Comparison of ENCODE assay signal across 26 cellular contexts in genomic region chrX:68994883-68995255, GRCh38.
A peak's percentile ranks its signal among the peaks of the same experiment; 100 is the strongest.
DNase-seq lines count a peak whose midpoint lies in the region; ATAC-seq, FAIRE-seq and TF ChIP-seq lines count a peak whose summit lies in the region.
"Had no signal": no experiment of that assay in that cellular context is flagged by ENCODE, and none has a peak within 500 bp of the region (broad histone marks: within the 10 kb centered on the region; RNA-seq: fewer than 3 reads in every experiment).

No MANE protein-coding gene starts in this region.

- no peaks in the 10 kb centered on the region for H3K27me3 ChIP-seq in right cardiac atrium (ENCODE audit: control insufficient read depth, insufficient read depth)
- no peaks in the 10 kb centered on the region for H3K27me3 ChIP-seq in right atrium auricular region
- peaks cover 14% of the 10 kb centered on the region; the same call in 1 of the 2 replicates for H3K27me3 ChIP-seq in IMR-90 (ENCODE audit: control insufficient read depth, insufficient read depth, low read length)
- H3K27me3 ChIP-seq in small intestine (ENCODE audit: control insufficient read depth in 2 of 2, insufficient read depth in 2 of 2, low read length in 2 of 2), result no peaks in the 10 kb centered on the region
- no peaks in the 10 kb centered on the region for H3K27me3 ChIP-seq in GM23248 (replicated peaks; ENCODE audit: insufficient read depth)

- no peak overlapping the region for H4K5ac ChIP-seq in IMR-90 (ENCODE audit: low read depth, low read length)

- no peaks in the 10 kb centered on the region for H3K9me3 Mint-ChIP-seq in dendritic cell treated with granulocyte-macrophage colony-stimulating factor and Interleukin-4, amounts not matched to agents 40 ng/mL and 50 ng/mL, for 4 days
- H3K9me3 Mint-ChIP-seq in natural killer cell treated with Interleukin-12 subunit alpha and Interleukin-12 subunit beta and Interleukin-15 and Interleukin-18, amount 100 ng/mL, for 72 hours, result no peaks in the 10 kb centered on the region
- H3K9me3 Mint-ChIP-seq: CD8-positive, alpha-beta T cell had no signal

- in situ Hi-C loops in IMR-90 (cut with MboI; ENCODE audit: low sequenced_read_pairs) (no loop called here), GM23248 (cut with MboI) (no loop called here)

- H3K9ac ChIP-seq in IMR-90 (ENCODE audit: low read depth, low read length), result no peak overlapping the region
- no peak overlapping the region for H3K9ac ChIP-seq in GM23248

- intact Hi-C loops in right cardiac atrium (cut with DNase I), result loop anchor here in 1 of 4 donors (10.0 kb wide), 1 partner anchor 60 kb away; no protein-coding TSS in a partner anchor
- intact Hi-C loops in IMR-90 (cut with micrococcal nuclease), result loop anchor here (10.0 kb wide), 1 partner anchor 230 kb away; no protein-coding TSS in a partner anchor
- intact Hi-C loops in dendritic cell treated with granulocyte-macrophage colony-stimulating factor and Interleukin-4, amounts not matched to agents 40 ng/mL and 50 ng/mL, for 4 days (cut with micrococcal nuclease), result no loop called here

- H3K79me2 ChIP-seq in GM23248 (ENCODE audit: insufficient read depth), result no peaks in the 10 kb centered on the region

- H4K91ac ChIP-seq in IMR-90 (ENCODE audit: insufficient read depth, low read depth, low read length), result no peak overlapping the region

- dilution Hi-C loops in IMR-90 (cut with HindIII; ENCODE audit: low sequenced_read_pairs, unreplicated experiment), result no loop called here

- H3K4me2 ChIP-seq in IMR-90 (ENCODE audit: low read depth, low read length) (no peak overlapping the region), GM23248 (ENCODE audit: unreplicated experiment) (no peak overlapping the region)

- H2AFZ ChIP-seq in IMR-90 (replicated peaks; ENCODE audit: low read length, poor library complexity), result peak overlapping the region; percentile 45
- H2AFZ ChIP-seq in GM23248, result no peak overlapping the region

- CTCF ChIA-PET in IMR-90 (lab: Yijun Ruan, JAX), result no interaction called here

- H3K56ac ChIP-seq in IMR-90 (ENCODE audit: extremely low read depth, insufficient read depth, low read length), result no peak overlapping the region

- H2AK5ac ChIP-seq in IMR-90 (ENCODE audit: low read depth, low read length), result no peak overlapping the region

- H3K9me2 ChIP-seq in GM23248 (ENCODE audit: insufficient read depth), result no peaks in the 10 kb centered on the region

- BruUV-seq in IMR-90 (replicated peaks; lab: Mats Ljungman, UMichigan), result no TSS peak

- no peak for TF ChIP-seq POLR2A in IMR-90 (IDR thresholded peaks at IDR 0.05; ENCODE audit: low read depth, low read length)

- no peak overlapping the region for H2AK9ac ChIP-seq in IMR-90 (replicated peaks; ENCODE audit: low read depth, low read length, poor library complexity)

- H3K18ac ChIP-seq in IMR-90 (ENCODE audit: low read depth, low read length), result no peak overlapping the region

- H3K27ac Mint-ChIP-seq in dendritic cell treated with granulocyte-macrophage colony-stimulating factor and Interleukin-4, amounts not matched to agents 40 ng/mL and 50 ng/mL, for 4 days, result peak overlapping the region; percentile 85
- H3K27ac Mint-ChIP-seq in natural killer cell treated with Interleukin-12 subunit alpha and Interleukin-12 subunit beta and Interleukin-15 and Interleukin-18, amount 100 ng/mL, for 72 hours, result no peak overlapping the region
- H3K27ac Mint-ChIP-seq: CD8-positive, alpha-beta T cell had no signal

- H3K36me3 Mint-ChIP-seq in dendritic cell treated with granulocyte-macrophage colony-stimulating factor and Interleukin-4, amounts not matched to agents 40 ng/mL and 50 ng/mL, for 4 days (ENCODE audit: low read depth), result no peaks in the 10 kb centered on the region
- no peaks in the 10 kb centered on the region for H3K36me3 Mint-ChIP-seq in natural killer cell treated with Interleukin-12 subunit alpha and Interleukin-12 subunit beta and Interleukin-15 and Interleukin-18, amount 100 ng/mL, for 72 hours
- H3K36me3 Mint-ChIP-seq: CD8-positive, alpha-beta T cell had no signal

- H3K27ac ChIP-seq in right cardiac atrium (ENCODE audit: low read length), result peak overlapping the region; percentile 86
- H3K27ac ChIP-seq in right atrium auricular region, result no peak overlapping the region
- H3K27ac ChIP-seq in IMR-90 (ENCODE audit: insufficient read depth, low read length), result no peak overlapping the region
- peak overlapping the region; percentile 70 to 76 for H3K27ac ChIP-seq in small intestine (ENCODE audit: low read depth in 1 of 2, low read length in 1 of 2)
- H3K27ac ChIP-seq in GM23248, result no peak overlapping the region

- POLR2A ChIA-PET in IMR-90 (lab: Charles Lee; ENCODE audit: unreplicated experiment), result no interaction called here

- no peak overlapping the region for H3K4me3 ChIP-seq in right cardiac atrium (ENCODE audit: low read length)
- no peak overlapping the region for H3K4me3 ChIP-seq in right atrium auricular region
- H3K4me3 ChIP-seq in IMR-90 (ENCODE audit: insufficient read depth, low read depth, low read length), result no peak overlapping the region
- no peak overlapping the region for H3K4me3 ChIP-seq in small intestine (ENCODE audit: low read depth in 1 of 2, low read length in 2 of 2)
- H3K4me3 ChIP-seq in GM23248, result no peak overlapping the region
- H3K4me3 ChIP-seq: GM12878 had no signal

- H3K4me1 ChIP-seq in right cardiac atrium (ENCODE audit: control insufficient read depth, insufficient read depth, low read length) (peaks cover 25% of the 10 kb centered on the region), right atrium auricular region (peaks cover 0 to 47% of the 10 kb centered on the region in 2 donors), IMR-90 (ENCODE audit: control insufficient read depth, insufficient read depth, low read length) (peaks cover 18% of the 10 kb centered on the region), small intestine (ENCODE audit: control insufficient read depth in 2 of 2, insufficient read depth in 1 of 2, low read depth in 1 of 2, low read length in 1 of 2) (peaks cover 0 to 2% of the 10 kb centered on the region in 2 donors), GM23248 (ENCODE audit: insufficient read depth) (no peaks in the 10 kb centered on the region)

- H2BK5ac ChIP-seq in IMR-90 (ENCODE audit: low read depth, low read length, poor library complexity, severe bottlenecking), result no peak overlapping the region

- no peak overlapping the region for H2BK20ac ChIP-seq in IMR-90 (ENCODE audit: low read depth, low read length)

- H4K8ac ChIP-seq in IMR-90 (ENCODE audit: low read depth in 2 of 2, low read length in 2 of 2), result no peak overlapping the region

- H2BK15ac ChIP-seq in IMR-90 (ENCODE audit: low read depth, low read length), result no peak overlapping the region

- WGBS in right cardiac atrium, result 85% methylated on average over 2 of the region's 2 CpGs
- WGBS in IMR-90 (ENCODE audit: extremely low coverage in 2 of 2, insufficient read length in 1 of 2), 2 experiments, result 67% methylated on average over 1 of the region's 2 CpGs; no CpG with 5 or more reads in 1 of the 2 experiments
- WGBS in small intestine, 3 donors, result 74 to 84% (median 79%) methylated on average over 2 of the region's 2 CpGs
- WGBS in GM23248 (ENCODE audit: low coverage in 1 of 2, low lambda C conversion rate in 2 of 2, missing lambda C conversion rate in 2 of 2), 2 experiments, result 77 to 91% methylated on average over 2 of the region's 2 CpGs

- H3K79me1 ChIP-seq in IMR-90 (ENCODE audit: low read depth in 1 of 2, low read length in 2 of 2), result no peaks in the 10 kb centered on the region

- peak overlapping the region; percentile 34 for H3K4me3 Mint-ChIP-seq in dendritic cell treated with granulocyte-macrophage colony-stimulating factor and Interleukin-4, amounts not matched to agents 40 ng/mL and 50 ng/mL, for 4 days
- H3K4me3 Mint-ChIP-seq in natural killer cell treated with Interleukin-12 subunit alpha and Interleukin-12 subunit beta and Interleukin-15 and Interleukin-18, amount 100 ng/mL, for 72 hours, result no peak overlapping the region
- H3K4me3 Mint-ChIP-seq: CD8-positive, alpha-beta T cell had no signal

- no peak for FAIRE-seq in small intestine (lab: Jason Lieb, UNC)
- FAIRE-seq: A204.1, GM12878 had no signal

- no peak overlapping the region for H3K14ac ChIP-seq in IMR-90 (replicated peaks; ENCODE audit: low read depth, low read length)

- H3K9me3 ChIP-seq in right cardiac atrium (ENCODE audit: control insufficient read depth, low read length), result no peaks in the 10 kb centered on the region
- H3K9me3 ChIP-seq in right atrium auricular region, result no peaks in the 10 kb centered on the region
- H3K9me3 ChIP-seq in IMR-90 (ENCODE audit: control insufficient read depth, insufficient read depth, low read length), result no peaks in the 10 kb centered on the region
- no peaks in the 10 kb centered on the region for H3K9me3 ChIP-seq in small intestine (ENCODE audit: control insufficient read depth, low read depth)
- H3K9me3 ChIP-seq in GM23248 (ENCODE audit: low read depth), result no peaks in the 10 kb centered on the region

- H2BK120ac ChIP-seq in IMR-90 (ENCODE audit: low read depth, low read length), result no peak overlapping the region

- ATAC-seq in right cardiac atrium, result no peak
- no peak for ATAC-seq in IMR-90 (ENCODE audit: low read depth)
- ATAC-seq in natural killer cell treated with Interleukin-12 subunit alpha and Interleukin-12 subunit beta and Interleukin-15 and Interleukin-18, amount 100 ng/mL, for 72 hours, result no peak
- ATAC-seq: CD8-positive, alpha-beta T cell; GM12878; PC-3 had no signal

- no peaks in the 10 kb centered on the region for H3K27me3 Mint-ChIP-seq in dendritic cell treated with granulocyte-macrophage colony-stimulating factor and Interleukin-4, amounts not matched to agents 40 ng/mL and 50 ng/mL, for 4 days
- peaks cover 7 to 16% of the 10 kb centered on the region in 2 donors for H3K27me3 Mint-ChIP-seq in natural killer cell treated with Interleukin-12 subunit alpha and Interleukin-12 subunit beta and Interleukin-15 and Interleukin-18, amount 100 ng/mL, for 72 hours

- H3F3A ChIP-seq in GM23248 (ENCODE audit: insufficient read depth), result no peaks in the 10 kb centered on the region

- peaks cover 52% of the 10 kb centered on the region for H3K4me1 Mint-ChIP-seq in dendritic cell treated with granulocyte-macrophage colony-stimulating factor and Interleukin-4, amounts not matched to agents 40 ng/mL and 50 ng/mL, for 4 days (ENCODE audit: low read depth)
- no peaks in the 10 kb centered on the region for H3K4me1 Mint-ChIP-seq in natural killer cell treated with Interleukin-12 subunit alpha and Interleukin-12 subunit beta and Interleukin-15 and Interleukin-18, amount 100 ng/mL, for 72 hours (ENCODE audit: low read depth in 2 of 2)

- DNase-seq in right cardiac atrium (no peak), right atrium auricular region (ENCODE audit: low spot score) (no peak), IMR-90 (no peak), small intestine (no peak), GM23248 (no peak)
- no peak for DNase-seq in natural killer cell treated with Interleukin-12 subunit alpha and Interleukin-12 subunit beta and Interleukin-15 and Interleukin-18, amount 100 ng/mL, for 72 hours (ENCODE audit: low spot score)
- DNase-seq in stimulated activated CD4-positive, alpha-beta T cell treated with anti-CD3 and anti-CD28 coated beads, Interleukin-4, amount 100 ng/mL, for 24 hours, result no peak
- DNase-seq: CD8-positive, alpha-beta T cell; DMS 273 treated with DMSO at 0.1 percent for 48 hours; DMS79; EL; GDM1; GOT3; HCEC 1CT; NCI-H1092 treated with DMSO at 0.1 percent for 48 hours; NCI-H146; NCI-H2029; NCI-H446 treated with DMSO at 0.1 percent for 48 hours; NCI-H526; NCI-H82; NK-92 treated with Interleukin-12 subunit alpha and Interleukin-12 subunit beta, amount 100 ng/mL, for 24 hours; PC-3; SHP77 treated with DMSO at 0.1 percent for 48 hours had no signal

- 0 out of 2 replicates have a peak, but pooled peaks cover 3% of the 10 kb centered on the region for H3K9me1 ChIP-seq in IMR-90 (ENCODE audit: insufficient read depth, low read length)

- no peak overlapping the region for H3K4ac ChIP-seq in IMR-90 (ENCODE audit: low read depth, low read length)

- no peak overlapping the region for H3K23ac ChIP-seq in IMR-90 (ENCODE audit: low read depth, low read length)

- no peaks in the 10 kb centered on the region for H4K20me1 ChIP-seq in IMR-90 (ENCODE audit: insufficient read depth, low read length)
- no peaks in the 10 kb centered on the region for H4K20me1 ChIP-seq in GM23248 (ENCODE audit: insufficient read depth)

- no peak for TF ChIP-seq CTCF in right atrium auricular region (IDR thresholded peaks at IDR 0.05)
- TF ChIP-seq CTCF in IMR-90 (conservative IDR thresholded peaks at IDR 0.05; ENCODE audit: low read depth, low read length), result no peak

- no peak for TF ChIP-seq RAD21 in IMR-90 (IDR thresholded peaks at IDR 0.05; ENCODE audit: low read length)

- H3K36me3 ChIP-seq in right atrium auricular region (no peaks in the 10 kb centered on the region), IMR-90 (ENCODE audit: control insufficient read depth, insufficient read depth, low read length) (no peaks in the 10 kb centered on the region), small intestine (ENCODE audit: control insufficient read depth in 2 of 2, insufficient read depth in 2 of 2, low read length in 2 of 2) (no peaks in the 10 kb centered on the region), GM23248 (ENCODE audit: low read depth) (no peaks in the 10 kb centered on the region)

Comparison
In these comparisons a context has a peak if more than half of its experiments do, and no peak if none do; other contexts are left out.
1. H3K27ac ChIP-seq: peak in right cardiac atrium (single experiment) and small intestine (2 of 2); none in right atrium auricular region (0 of 2), IMR-90 (single experiment) and GM23248 (single experiment).